Comparison of ENCODE assay signal across 8 cellular contexts in genomic region chr22:41043727-41044126, GRCh38.
"Had no signal": no experiment of that assay in that cellular context is flagged by ENCODE, and none has a peak within 500 bp of the region (broad histone marks: within the 10 kb centered on the region; RNA-seq: fewer than 3 reads in every experiment).

No MANE protein-coding gene starts in this region.

- DNase-seq: activated CD4-positive, alpha-beta T cell treated with anti-CD3 and anti-CD28 coated beads, Interleukin-2, amount 50 U/mL, for 4 hours; activated naive CD8-positive, alpha-beta T cell treated with anti-CD3 and anti-CD28 coated beads for 36 hours; amygdala; dermis blood vessel endothelial cell; effector memory CD4-positive, alpha-beta T cell; stimulated activated CD4-positive, alpha-beta T cell treated with anti-CD3 and anti-CD28 coated beads, Interleukin-2, amount 100 ng/mL, for 24 hours; stimulated activated naive CD4-positive, alpha-beta T cell treated with Interleukin-2 at 50 U/mL for 16 hours; tibial artery had no signal
